ENCODE assay signal across 28 cellular contexts in the genomic region with DNA sequence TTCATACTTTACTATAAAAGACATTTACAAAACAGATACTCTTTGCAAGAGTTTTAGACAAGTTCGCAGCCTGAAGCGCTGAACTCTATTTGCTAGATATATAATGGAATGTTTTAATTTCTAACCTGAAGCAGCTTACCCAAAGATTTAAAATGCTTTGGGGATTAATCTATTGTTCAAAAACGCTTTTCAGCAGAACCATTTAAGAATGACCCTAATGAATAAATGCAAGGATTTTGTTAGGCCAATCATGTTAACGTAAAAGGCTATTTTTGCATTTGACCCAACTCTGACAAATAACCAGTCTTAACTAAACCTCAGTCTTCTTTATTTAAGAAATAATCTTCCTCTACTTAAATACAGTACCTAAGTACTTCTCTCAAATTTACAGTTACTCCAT.
"Had no signal": no experiment of that assay in that cellular context is flagged by ENCODE, and none has a peak within 500 bp of the region (broad histone marks: within the 10 kb centered on the region; RNA-seq: fewer than 3 reads in every experiment).

No MANE protein-coding gene starts in this region.

- H3K27me3 ChIP-seq: stomach, suprapubic skin, testis, thyroid gland, tibial artery, tibial nerve, transverse colon, upper lobe of left lung, upper lobe of right lung, uterus, vagina had no signal

- H3K27ac ChIP-seq: stomach, suprapubic skin, testis, thoracic aorta, thyroid gland, tibial artery, tibial nerve, transverse colon, upper lobe of left lung, upper lobe of right lung, uterus, vagina had no signal

- H3K4me3 ChIP-seq: stomach, suprapubic skin, testis, thoracic aorta, thyroid gland, tibial artery, tibial nerve, transverse colon, upper lobe of left lung, upper lobe of right lung, uterus, vagina had no signal

- H3K9me3 ChIP-seq: suprapubic skin, testis, thoracic aorta, thyroid gland, tibial artery, tibial nerve, transverse colon, upper lobe of left lung, upper lobe of right lung, uterus, vagina had no signal

- DNase-seq: stimulated activated CD4-positive, alpha-beta T cell treated with anti-CD3 and anti-CD28 coated beads, Interleukin-2, amount 100 ng/mL, for 48 hours; stimulated activated CD4-positive, alpha-beta T cell treated with anti-CD3 and anti-CD28 coated beads, Interleukin-4, amount 100 ng/mL, for 1 hour; stimulated activated CD4-positive, alpha-beta T cell treated with anti-CD3 and anti-CD28 coated beads, Interleukin-4, amount 100 ng/mL, for 24 hours; stimulated activated CD4-positive, alpha-beta T cell treated with anti-CD3 and anti-CD28 coated beads, Interleukin-4, amount 100 ng/mL, for 4 hours; stimulated activated CD8-positive, alpha-beta memory T cell treated with anti-CD3 and anti-CD28 coated beads, Interleukin-4, amount 100 ng/mL, for 48 hours; stimulated activated naive B cell treated with anti-CD40 and anti-IgM and Interleukin-4, amounts not matched to agents 10 μg/mL and 1 μg/mL and 100 μg/mL, for 72 hours; stimulated activated naive CD4-positive, alpha-beta T cell; stimulated activated naive CD4-positive, alpha-beta T cell treated with Interleukin-2 at 50 U/mL for 16 hours; stimulated activated naive CD8-positive, alpha-beta T cell treated with anti-CD3 and anti-CD28 coated beads, Interleukin-15, amount 100 ng/mL, for 72 hours; stimulated activated naive CD8-positive, alpha-beta T cell treated with anti-CD3 and anti-CD28 coated beads, Interleukin-15, Interleukin-2, amounts not matched to agents 100 U/mL and 50 U/mL, for 24 hours; stomach; substantia nigra; testis; thyroid gland; tibial artery; transverse colon; trophoblast cell; upper lobe of left lung; upper lobe of right lung; uterus had no signal

- H3K4me1 Mint-ChIP-seq: stimulated activated effector memory CD8-positive, alpha-beta T cell treated with anti-CD3 and anti-CD28 coated beads, Interleukin-12 subunit alpha, Interleukin-12 subunit beta, amount 100 ng/mL, for 72 hours; stimulated activated memory B cell treated with anti-CD40 and anti-IgM and Interleukin-4, amounts not matched to agents 10 μg/mL and 1 μg/mL and 100 μg/mL, for 72 hours; stimulated activated naive B cell treated with anti-CD40 and anti-IgM and Interleukin-4, amounts not matched to agents 10 μg/mL and 1 μg/mL and 100 μg/mL, for 72 hours; stimulated activated naive CD8-positive, alpha-beta T cell treated with anti-CD3 and anti-CD28 coated beads, Interleukin-15, amount 100 ng/mL, for 72 hours had no signal

- ATAC-seq: stimulated activated effector memory CD8-positive, alpha-beta T cell treated with anti-CD3 and anti-CD28 coated beads, Interleukin-12 subunit alpha, Interleukin-12 subunit beta, amount 100 ng/mL, for 72 hours; stimulated activated memory B cell treated with anti-CD40 and anti-IgM and Interleukin-4, amounts not matched to agents 10 μg/mL and 1 μg/mL and 100 μg/mL, for 72 hours; stimulated activated naive B cell treated with anti-CD40 and anti-IgM and Interleukin-4, amounts not matched to agents 10 μg/mL and 1 μg/mL and 100 μg/mL, for 72 hours; stimulated activated naive CD8-positive, alpha-beta T cell treated with anti-CD3 and anti-CD28 coated beads, Interleukin-15, amount 100 ng/mL, for 72 hours; stimulated activated naive CD8-positive, alpha-beta T cell treated with anti-CD3 and anti-CD28 coated beads, Interleukin-15, Interleukin-2, amounts not matched to agents 100 U/mL and 50 U/mL, for 24 hours; upper lobe of right lung had no signal

- H3K27me3 Mint-ChIP-seq: stimulated activated memory B cell treated with anti-CD40 and anti-IgM and Interleukin-4, amounts not matched to agents 10 μg/mL and 1 μg/mL and 100 μg/mL, for 72 hours; stimulated activated naive B cell treated with anti-CD40 and anti-IgM and Interleukin-4, amounts not matched to agents 10 μg/mL and 1 μg/mL and 100 μg/mL, for 72 hours; stimulated activated naive CD8-positive, alpha-beta T cell treated with anti-CD3 and anti-CD28 coated beads, Interleukin-15, amount 100 ng/mL, for 72 hours; stimulated activated naive CD8-positive, alpha-beta T cell treated with anti-CD3 and anti-CD28 coated beads, Interleukin-15, Interleukin-2, amounts not matched to agents 100 ng/mL and 50 ng/mL, for 24 hours; type B pancreatic cell had no signal

- H3K27ac Mint-ChIP-seq: stimulated activated effector memory CD8-positive, alpha-beta T cell treated with anti-CD3 and anti-CD28 coated beads, Interleukin-12 subunit alpha, Interleukin-12 subunit beta, amount 100 ng/mL, for 72 hours; stimulated activated memory B cell treated with anti-CD40 and anti-IgM and Interleukin-4, amounts not matched to agents 10 μg/mL and 1 μg/mL and 100 μg/mL, for 72 hours; stimulated activated naive B cell treated with anti-CD40 and anti-IgM and Interleukin-4, amounts not matched to agents 10 μg/mL and 1 μg/mL and 100 μg/mL, for 72 hours; stimulated activated naive CD8-positive, alpha-beta T cell treated with anti-CD3 and anti-CD28 coated beads, Interleukin-15, amount 100 ng/mL, for 72 hours; stimulated activated naive CD8-positive, alpha-beta T cell treated with anti-CD3 and anti-CD28 coated beads, Interleukin-15, Interleukin-2, amounts not matched to agents 100 ng/mL and 50 ng/mL, for 24 hours; type B pancreatic cell had no signal

- H3K36me3 Mint-ChIP-seq: stimulated activated effector memory CD8-positive, alpha-beta T cell treated with anti-CD3 and anti-CD28 coated beads, Interleukin-12 subunit alpha, Interleukin-12 subunit beta, amount 100 ng/mL, for 72 hours; stimulated activated memory B cell treated with anti-CD40 and anti-IgM and Interleukin-4, amounts not matched to agents 10 μg/mL and 1 μg/mL and 100 μg/mL, for 72 hours; stimulated activated naive B cell treated with anti-CD40 and anti-IgM and Interleukin-4, amounts not matched to agents 10 μg/mL and 1 μg/mL and 100 μg/mL, for 72 hours; type B pancreatic cell had no signal

- H3K36me3 ChIP-seq: stomach, suprapubic skin, thoracic aorta, thyroid gland, tibial artery, tibial nerve, transverse colon, upper lobe of left lung, upper lobe of right lung, uterus, vagina had no signal

- H3K9me3 Mint-ChIP-seq: stimulated activated naive CD8-positive, alpha-beta T cell treated with anti-CD3 and anti-CD28 coated beads, Interleukin-15, Interleukin-2, amounts not matched to agents 100 ng/mL and 50 ng/mL, for 24 hours; type B pancreatic cell had no signal

- H3K4me1 ChIP-seq: stomach, suprapubic skin, testis, thyroid gland, tibial artery, tibial nerve, transverse colon, upper lobe of left lung, upper lobe of right lung, uterus, vagina had no signal

- H3K4me3 Mint-ChIP-seq: stimulated activated effector memory CD8-positive, alpha-beta T cell treated with anti-CD3 and anti-CD28 coated beads, Interleukin-12 subunit alpha, Interleukin-12 subunit beta, amount 100 ng/mL, for 72 hours; stimulated activated memory B cell treated with anti-CD40 and anti-IgM and Interleukin-4, amounts not matched to agents 10 μg/mL and 1 μg/mL and 100 μg/mL, for 72 hours; stimulated activated naive B cell treated with anti-CD40 and anti-IgM and Interleukin-4, amounts not matched to agents 10 μg/mL and 1 μg/mL and 100 μg/mL, for 72 hours; stimulated activated naive CD8-positive, alpha-beta T cell treated with anti-CD3 and anti-CD28 coated beads, Interleukin-15, amount 100 ng/mL, for 72 hours; stimulated activated naive CD8-positive, alpha-beta T cell treated with anti-CD3 and anti-CD28 coated beads, Interleukin-15, Interleukin-2, amounts not matched to agents 100 ng/mL and 50 ng/mL, for 24 hours; type B pancreatic cell had no signal
